Comparison of ENCODE assay signal across 17 cellular contexts in genomic region chr2:204892506-204893255, GRCh38.
DNase-seq lines count a peak whose midpoint lies in the region; ATAC-seq and TF ChIP-seq lines count a peak whose summit lies in the region.
"Had no signal": no experiment of that assay in that cellular context is flagged by ENCODE, and none has a peak within 500 bp of the region (broad histone marks: within the 10 kb centered on the region; RNA-seq: fewer than 3 reads in every experiment).

No MANE protein-coding gene starts in this region.

- peaks cover 4% of the 10 kb centered on the region for H4K20me1 ChIP-seq in smooth muscle cell (ENCODE audit: low read depth)

- no peak overlapping the region for H3K9ac ChIP-seq in smooth muscle cell (ENCODE audit: low read depth)
- H3K9ac ChIP-seq in neuronal stem cell (ENCODE audit: low read depth, low read length, poor library complexity) = no peak overlapping the region

- H2AK5ac ChIP-seq in neuronal stem cell (ENCODE audit: low read depth, low read length) = no peak overlapping the region

- no peaks in the 10 kb centered on the region for H3K27me3 ChIP-seq in smooth muscle cell (ENCODE audit: low read depth)
- no peaks in the 10 kb centered on the region for H3K27me3 ChIP-seq in neuronal stem cell (ENCODE audit: control insufficient read depth in 3 of 3, insufficient read depth in 3 of 3, low read depth in 1 of 3, low read length in 3 of 3)
- no peaks in the 10 kb centered on the region for H3K27me3 ChIP-seq in tibial artery
- H3K27me3 ChIP-seq: colonic mucosa, testis had no signal

- H3K4me2 ChIP-seq in smooth muscle cell = peak overlapping the region; percentile 42
- H3K4me2 ChIP-seq in neuronal stem cell (ENCODE audit: insufficient read depth, low read length, poor library complexity, severe bottlenecking) = no peak overlapping the region

- no peak overlapping the region for H3K23ac ChIP-seq in neuronal stem cell (ENCODE audit: low read depth, low read length, poor library complexity)

- H2AFZ ChIP-seq in smooth muscle cell (ENCODE audit: low read depth) (no peak overlapping the region), neuronal stem cell (ENCODE audit: low read length) (no peak overlapping the region)

- no peak overlapping the region for H2BK120ac ChIP-seq in neuronal stem cell (ENCODE audit: low read depth, low read length)

- H3K4me3 ChIP-seq in fibroblast of villous mesenchyme (ENCODE audit: low read depth, low read length) = no peak overlapping the region
- no peak overlapping the region for H3K4me3 ChIP-seq in smooth muscle cell
- no peak overlapping the region for H3K4me3 ChIP-seq in neuronal stem cell (ENCODE audit: low read length in 2 of 2)
- no peak overlapping the region for H3K4me3 ChIP-seq in tibial artery
- H3K4me3 ChIP-seq: colonic mucosa, GM12878, testis had no signal

- peaks cover 20% of the 10 kb centered on the region for H3K4me1 Mint-ChIP-seq in T-helper 2 cell treated with Interferon-gamma antibody and Interleukin-4, amounts not matched to agents 5 μg/mL and 100 μg/mL, for 36 hours (ENCODE audit: low read depth)

- DNase-seq in activated naive CD4-positive, alpha-beta T cell treated with anti-CD3 and anti-CD28 coated beads, Interleukin-2, amount 50 U/mL, for 72 hours (ENCODE audit: low spot score in 2 of 2) = no peak
- DNase-seq in activated naive CD4-positive, alpha-beta T cell (lab: John Stamatoyannopoulos, UW) = no peak
- peak; percentile 63 for DNase-seq in T-helper 2 cell treated with Interferon-gamma antibody and Interleukin-4, amounts not matched to agents 5 μg/mL and 100 μg/mL, for 36 hours (ENCODE audit: low spot score)
- DNase-seq in fibroblast of villous mesenchyme (ENCODE audit: low read depth) (peak; percentile 28), smooth muscle cell (lab: John Stamatoyannopoulos, UW; ENCODE audit: unreplicated experiment) (no peak), neuronal stem cell (ENCODE audit: low spot score) (no peak), tibial artery (no peak), substantia nigra (lab: John Stamatoyannopoulos, UW) (no peak)
- DNase-seq: colonic mucosa; foreskin melanocyte; NCI-H1105 treated with DMSO at 0.1 percent for 48 hours; NCI-H2227 treated with DMSO at 0.1 percent for 48 hours; stimulated activated CD4-positive, alpha-beta T cell treated with anti-CD3 and anti-CD28 coated beads, Interleukin-15, amount 100 ng/mL, for 24 hours; testis had no signal

- H3K14ac ChIP-seq in neuronal stem cell (ENCODE audit: low read length) = no peak overlapping the region

- H3K79me1 ChIP-seq in neuronal stem cell (ENCODE audit: low read depth, low read length) = no peaks in the 10 kb centered on the region

- H3K4ac ChIP-seq in neuronal stem cell (ENCODE audit: low read length) = no peak overlapping the region

- peak; percentile 37 to 49 for ATAC-seq in activated naive CD4-positive, alpha-beta T cell treated with anti-CD3 and anti-CD28 coated beads, Interleukin-2, amount 50 U/mL, for 72 hours
- ATAC-seq: GM12878 had no signal

- TF ChIP-seq CTCF in fibroblast of villous mesenchyme (IDR thresholded peaks at IDR 0.05; ENCODE audit: insufficient read depth, low read depth, low read length) = no peak
- TF ChIP-seq CTCF in smooth muscle cell (IDR thresholded peaks at IDR 0.05; ENCODE audit: borderline replicate concordance, insufficient read depth, poor library complexity, severe bottlenecking) = no peak
- TF ChIP-seq CTCF in tibial artery (IDR thresholded peaks at IDR 0.05) = no peak

- no peak overlapping the region for H3K18ac ChIP-seq in neuronal stem cell (ENCODE audit: low read length)

- no peaks in the 10 kb centered on the region for H3K9me3 ChIP-seq in smooth muscle cell (replicated peaks; ENCODE audit: low read depth)
- peaks cover 0 to 2% of the 10 kb centered on the region in 2 donors for H3K9me3 ChIP-seq in neuronal stem cell (replicated peaks in 1 of 2; ENCODE audit: control insufficient read depth in 2 of 2, insufficient read depth in 1 of 2, low read depth in 1 of 2, low read length in 2 of 2)
- H3K9me3 ChIP-seq in tibial artery = no peaks in the 10 kb centered on the region
- H3K9me3 ChIP-seq: colonic mucosa, testis had no signal

- no peaks in the 10 kb centered on the region for H3K79me2 ChIP-seq in smooth muscle cell (ENCODE audit: low read depth)

- no peaks in the 10 kb centered on the region for H3F3A ChIP-seq in smooth muscle cell (ENCODE audit: low read depth)

- H3K27me3 Mint-ChIP-seq in T-helper 2 cell treated with Interferon-gamma antibody and Interleukin-4, amounts not matched to agents 5 μg/mL and 100 μg/mL, for 36 hours (ENCODE audit: low read depth) = no peaks in the 10 kb centered on the region
- H3K27me3 Mint-ChIP-seq: activated naive CD4-positive, alpha-beta T cell treated with anti-CD3 and anti-CD28 coated beads, Interleukin-2, amount 50 U/mL, for 24 hours had no signal

- no peak overlapping the region for H4K91ac ChIP-seq in neuronal stem cell (ENCODE audit: low read depth, low read length, poor library complexity)

- H4K8ac ChIP-seq in neuronal stem cell (ENCODE audit: low read depth, low read length) = no peak overlapping the region

- H2BK5ac ChIP-seq in neuronal stem cell (ENCODE audit: low read length) = no peak overlapping the region

- H3K9me3 Mint-ChIP-seq in activated naive CD4-positive, alpha-beta T cell treated with anti-CD3 and anti-CD28 coated beads, Interleukin-2, amount 50 U/mL, for 72 hours = peaks cover 6 to 7% of the 10 kb centered on the region in 2 donors
- H3K9me3 Mint-ChIP-seq in T-helper 2 cell treated with Interferon-gamma antibody and Interleukin-4, amounts not matched to agents 5 μg/mL and 100 μg/mL, for 36 hours = peaks cover 15% of the 10 kb centered on the region

- H3K4me3 Mint-ChIP-seq in T-helper 2 cell treated with Interferon-gamma antibody and Interleukin-4, amounts not matched to agents 5 μg/mL and 100 μg/mL, for 36 hours = no peak overlapping the region
- H3K4me3 Mint-ChIP-seq: activated naive CD4-positive, alpha-beta T cell treated with anti-CD3 and anti-CD28 coated beads, Interleukin-2, amount 50 U/mL, for 24 hours had no signal

- no peak overlapping the region for H2BK12ac ChIP-seq in neuronal stem cell (ENCODE audit: low read length)

- H3K36me3 ChIP-seq in smooth muscle cell (ENCODE audit: low read depth) (no peaks in the 10 kb centered on the region), neuronal stem cell (replicated peaks in 1 of 2; ENCODE audit: control insufficient read depth in 2 of 2, insufficient read depth in 2 of 2, low read length in 2 of 2) (no peaks in the 10 kb centered on the region), tibial artery (no peaks in the 10 kb centered on the region)
- H3K36me3 ChIP-seq: colonic mucosa had no signal

- H3K4me1 ChIP-seq in smooth muscle cell (ENCODE audit: low read depth) (peaks cover 13% of the 10 kb centered on the region), neuronal stem cell (ENCODE audit: control insufficient read depth in 2 of 2, insufficient read depth in 1 of 2, low read depth in 1 of 2, low read length in 2 of 2) (peaks cover under 1 to 3% of the 10 kb centered on the region in 2 donors), tibial artery (peaks cover 0 to 5% (median 0%) of the 10 kb centered on the region in 4 donors)
- H3K4me1 ChIP-seq: colonic mucosa, testis had no signal

- WGBS in smooth muscle cell (ENCODE audit: low lambda C conversion rate) = 100% methylated on average over 1 of the region's 1 CpG
- no CpG with 5 or more reads among the region's 1 CpG for WGBS in neuronal stem cell (ENCODE audit: extremely low coverage in 2 of 2, insufficient read length in 2 of 2, insufficient replicate concordance in 1 of 2), 2 donors

- H3K27ac Mint-ChIP-seq in activated naive CD4-positive, alpha-beta T cell treated with anti-CD3 and anti-CD28 coated beads, Interleukin-2, amount 50 U/mL, for 72 hours = no peak overlapping the region
- no peak overlapping the region for H3K27ac Mint-ChIP-seq in T-helper 2 cell treated with Interferon-gamma antibody and Interleukin-4, amounts not matched to agents 5 μg/mL and 100 μg/mL, for 36 hours
- H3K27ac Mint-ChIP-seq: activated naive CD4-positive, alpha-beta T cell treated with anti-CD3 and anti-CD28 coated beads, Interleukin-2, amount 50 U/mL, for 24 hours; progenitor cell of endocrine pancreas had no signal

- H3K36me3 Mint-ChIP-seq in activated naive CD4-positive, alpha-beta T cell treated with anti-CD3 and anti-CD28 coated beads, Interleukin-2, amount 50 U/mL, for 72 hours = peaks cover 0 to 5% of the 10 kb centered on the region in 2 donors
- H3K36me3 Mint-ChIP-seq in T-helper 2 cell treated with Interferon-gamma antibody and Interleukin-4, amounts not matched to agents 5 μg/mL and 100 μg/mL, for 36 hours (ENCODE audit: low read depth) = peaks cover 16% of the 10 kb centered on the region
- H3K36me3 Mint-ChIP-seq: activated naive CD4-positive, alpha-beta T cell treated with anti-CD3 and anti-CD28 coated beads, Interleukin-2, amount 50 U/mL, for 24 hours had no signal

- H3K27ac ChIP-seq in smooth muscle cell (ENCODE audit: low read depth) (peak overlapping the region; percentile 14), neuronal stem cell (replicated peaks; ENCODE audit: low read length) (no peak overlapping the region), tibial artery (no peak overlapping the region), substantia nigra (ENCODE audit: low read depth, low read length, poor library complexity, severe bottlenecking) (no peak overlapping the region)
- H3K27ac ChIP-seq: colonic mucosa, testis had no signal

- H2BK15ac ChIP-seq in neuronal stem cell (ENCODE audit: low read length) = no peak overlapping the region

- intact Hi-C loops in tibial artery (cut with DNase I; ENCODE audit: low total_unique reads) = no loop called here

Comparison
In these comparisons a context has a peak if more than half of its experiments do, and no peak if none do; other contexts are left out.
1. DNase-seq: peak in T-helper 2 cell treated with Interferon-gamma antibody and Interleukin-4, amounts not matched to agents 5 μg/mL and 100 μg/mL, for 36 hours (single experiment) and fibroblast of villous mesenchyme (single experiment); none in activated naive CD4-positive, alpha-beta T cell treated with anti-CD3 and anti-CD28 coated beads, Interleukin-2, amount 50 U/mL, for 72 hours (0 of 2), activated naive CD4-positive, alpha-beta T cell (0 of 4), smooth muscle cell (single experiment), neuronal stem cell (single experiment), tibial artery (0 of 2) and substantia nigra (0 of 49).